1 cellular context compared by ENCODE assay signal in genomic region chr5:7261049-7261448, GRCh38.
TF ChIP-seq lines count a peak whose summit lies in the region.

No MANE protein-coding gene starts in this region.

TF ChIP-seq in GM12878, 131 proteins besides CTCF, POLR2A, EP300 and RAD21 (continued from another document):
- TF ChIP-seq REST (IDR thresholded peaks at IDR 0.05; ENCODE audit: low read depth, low read length) (no peak), STAT1 (conservative IDR thresholded peaks at IDR 0.05) (no peak), RELB (IDR thresholded peaks at IDR 0.05; ENCODE audit: low read depth) (no peak)
